In genomic region chr20:64100946-64101688, GRCh38 we compare ENCODE assay signal across 1 cellular context.
TF ChIP-seq lines count a peak whose summit lies in the region.

No MANE protein-coding gene starts in this region.

TF ChIP-seq in HCT116, 20 proteins besides CTCF, POLR2A, EP300 and RAD21 (continued from another document):
- TF ChIP-seq ZBTB33 (IDR thresholded peaks at IDR 0.05; ENCODE audit: extremely low read depth, insufficient replicate concordance, low read length) (no peak), EZH2 (IDR thresholded peaks at IDR 0.05) (no peak), ATF3 (IDR thresholded peaks at IDR 0.05) (no peak), SP1 (IDR thresholded peaks at IDR 0.05; ENCODE audit: low read depth) (no peak), CEBPB (IDR thresholded peaks at IDR 0.05; ENCODE audit: low read depth) (no peak), SIN3A (IDR thresholded peaks at IDR 0.05; ENCODE audit: low read depth) (no peak), TCF7L2 (IDR thresholded peaks at IDR 0.05; ENCODE audit: borderline replicate concordance, extremely low read depth, insufficient read depth, insufficient read length) (no peak), YY1 (IDR thresholded peaks at IDR 0.05; ENCODE audit: extremely low read depth, insufficient replicate concordance, low read depth, low read length) (no peak), POLR2AphosphoS5 (IDR thresholded peaks at IDR 0.05; ENCODE audit: low read depth, low read length) (no peak), FOSL1 (IDR thresholded peaks at IDR 0.05; ENCODE audit: low read depth) (no peak), ELF1 (IDR thresholded peaks at IDR 0.05; ENCODE audit: borderline replicate concordance, low read depth) (no peak)
- TF ChIP-seq, protein P1, sequence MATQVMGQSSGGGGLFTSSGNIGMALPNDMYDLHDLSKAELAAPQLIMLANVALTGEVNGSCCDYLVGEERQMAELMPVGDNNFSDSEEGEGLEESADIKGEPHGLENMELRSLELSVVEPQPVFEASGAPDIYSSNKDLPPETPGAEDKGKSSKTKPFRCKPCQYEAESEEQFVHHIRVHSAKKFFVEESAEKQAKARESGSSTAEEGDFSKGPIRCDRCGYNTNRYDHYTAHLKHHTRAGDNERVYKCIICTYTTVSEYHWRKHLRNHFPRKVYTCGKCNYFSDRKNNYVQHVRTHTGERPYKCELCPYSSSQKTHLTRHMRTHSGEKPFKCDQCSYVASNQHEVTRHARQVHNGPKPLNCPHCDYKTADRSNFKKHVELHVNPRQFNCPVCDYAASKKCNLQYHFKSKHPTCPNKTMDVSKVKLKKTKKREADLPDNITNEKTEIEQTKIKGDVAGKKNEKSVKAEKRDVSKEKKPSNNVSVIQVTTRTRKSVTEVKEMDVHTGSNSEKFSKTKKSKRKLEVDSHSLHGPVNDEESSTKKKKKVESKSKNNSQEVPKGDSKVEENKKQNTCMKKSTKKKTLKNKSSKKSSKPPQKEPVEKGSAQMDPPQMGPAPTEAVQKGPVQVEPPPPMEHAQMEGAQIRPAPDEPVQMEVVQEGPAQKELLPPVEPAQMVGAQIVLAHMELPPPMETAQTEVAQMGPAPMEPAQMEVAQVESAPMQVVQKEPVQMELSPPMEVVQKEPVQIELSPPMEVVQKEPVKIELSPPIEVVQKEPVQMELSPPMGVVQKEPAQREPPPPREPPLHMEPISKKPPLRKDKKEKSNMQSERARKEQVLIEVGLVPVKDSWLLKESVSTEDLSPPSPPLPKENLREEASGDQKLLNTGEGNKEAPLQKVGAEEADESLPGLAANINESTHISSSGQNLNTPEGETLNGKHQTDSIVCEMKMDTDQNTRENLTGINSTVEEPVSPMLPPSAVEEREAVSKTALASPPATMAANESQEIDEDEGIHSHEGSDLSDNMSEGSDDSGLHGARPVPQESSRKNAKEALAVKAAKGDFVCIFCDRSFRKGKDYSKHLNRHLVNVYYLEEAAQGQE (IDR thresholded peaks at IDR 0.05; ENCODE audit: low read depth), result no peak
- TF ChIP-seq, protein P2, sequence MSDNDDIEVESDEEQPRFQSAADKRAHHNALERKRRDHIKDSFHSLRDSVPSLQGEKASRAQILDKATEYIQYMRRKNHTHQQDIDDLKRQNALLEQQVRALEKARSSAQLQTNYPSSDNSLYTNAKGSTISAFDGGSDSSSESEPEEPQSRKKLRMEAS (IDR thresholded peaks at IDR 0.05), result no peak
